ENCODE assay signal across 29 cellular contexts in genomic region chr16:87012954-87013938, GRCh38.
A peak's percentile ranks its signal among the peaks of the same experiment; 100 is the strongest.
DNase-seq lines count a peak whose midpoint lies in the region; ATAC-seq and TF ChIP-seq lines count a peak whose summit lies in the region.
"Had no signal": no experiment of that assay in that cellular context is flagged by ENCODE, and none has a peak within 500 bp of the region (broad histone marks: within the 10 kb centered on the region; RNA-seq: fewer than 3 reads in every experiment).

No MANE protein-coding gene starts in this region.

- WGBS in right lobe of liver (ENCODE audit: insufficient coverage, low coverage, low lambda C conversion rate, missing lambda C conversion rate), result 81% methylated on average over 7 of the region's 37 CpGs
- 74 to 77% methylated on average over 21 to 37 of the region's 37 CpGs for WGBS in body of pancreas, 2 donors
- WGBS in stomach, 5 donors, result 61 to 72% (median 66%) methylated on average over 22 to 37 of the region's 37 CpGs

- TF ChIP-seq CTCF in glutamatergic neuron (IDR thresholded peaks at IDR 0.05; ENCODE audit: partially characterized antibody, unreplicated experiment) (no peak), right lobe of liver (IDR thresholded peaks at IDR 0.05) (no peak), thoracic aorta (IDR thresholded peaks at IDR 0.05) (no peak), body of pancreas (IDR thresholded peaks at IDR 0.05) (no peak), stomach (IDR thresholded peaks at IDR 0.05) (no peak)

- H3K4me1 ChIP-seq in right lobe of liver (no peaks in the 10 kb centered on the region), thoracic aorta (ENCODE audit: control insufficient read depth in 1 of 2, low read depth in 2 of 2) (no peaks in the 10 kb centered on the region), body of pancreas (no peaks in the 10 kb centered on the region), stomach (peaks cover 0 to 5% (median 0%) of the 10 kb centered on the region in 4 donors)
- H3K4me1 ChIP-seq: thyroid gland had no signal

- H3K9me3 Mint-ChIP-seq in glutamatergic neuron (ENCODE audit: unreplicated experiment), result no peaks in the 10 kb centered on the region
- H3K9me3 Mint-ChIP-seq: activated CD8-positive, alpha-beta T cell treated with anti-CD3 and anti-CD28 coated beads for 36 hours; activated naive CD8-positive, alpha-beta T cell treated with anti-CD3 and anti-CD28 coated beads, Interleukin-2, amount 10 ng/mL, durations not matched to agents 7 days and 5 days; T-helper 1 cell treated with Interleukin-12 subunit alpha and Interleukin-12 subunit beta and Interleukin-4 antibody, amounts not matched to agents 30 μg/mL and 1 μg/mL, for 36 hours had no signal

- ATAC-seq in right lobe of liver (peak in 1 of 4 donors; percentile 30), thoracic aorta (ENCODE audit: insufficient number of reproducible peaks, low FRiP score, low read depth) (no peak), HG03135 (IDR thresholded peaks at IDR 0.05; ENCODE audit: unreplicated experiment) (no peak), body of pancreas (no peak)
- ATAC-seq: activated CD8-positive, alpha-beta T cell treated with anti-CD3 and anti-CD28 coated beads for 36 hours; esophagus mucosa had no signal

- no peaks in the 10 kb centered on the region for H3K36me3 Mint-ChIP-seq in glutamatergic neuron (ENCODE audit: unreplicated experiment)
- H3K36me3 Mint-ChIP-seq: activated naive CD8-positive, alpha-beta T cell treated with anti-CD3 and anti-CD28 coated beads, Interleukin-2, amount 10 ng/mL, durations not matched to agents 7 days and 5 days had no signal

- no peak for TF ChIP-seq EP300 in stomach (IDR thresholded peaks at IDR 0.05)

- H3K4me3 Mint-ChIP-seq in glutamatergic neuron (ENCODE audit: unreplicated experiment), result no peak overlapping the region
- H3K4me3 Mint-ChIP-seq: activated CD8-positive, alpha-beta T cell treated with anti-CD3 and anti-CD28 coated beads for 36 hours; activated naive CD8-positive, alpha-beta T cell treated with anti-CD3 and anti-CD28 coated beads, Interleukin-2, amount 10 ng/mL, durations not matched to agents 7 days and 5 days; IgD-negative memory B cell; T-helper 1 cell treated with Interleukin-12 subunit alpha and Interleukin-12 subunit beta and Interleukin-4 antibody, amounts not matched to agents 30 μg/mL and 1 μg/mL, for 36 hours had no signal

- H3K27me3 ChIP-seq in right lobe of liver (no peaks in the 10 kb centered on the region), thoracic aorta (replicated peaks; ENCODE audit: insufficient read depth) (no peaks in the 10 kb centered on the region), body of pancreas (peaks cover 0 to 4% of the 10 kb centered on the region in 2 donors), stomach (peaks cover 0 to 36% (median 0%) of the 10 kb centered on the region in 3 donors)
- H3K27me3 ChIP-seq: thyroid gland had no signal

- no peaks in the 10 kb centered on the region for H3K36me3 ChIP-seq in right lobe of liver
- H3K36me3 ChIP-seq in thoracic aorta, result no peaks in the 10 kb centered on the region
- H3K36me3 ChIP-seq in body of pancreas (replicated peaks in 1 of 2; ENCODE audit: insufficient read depth in 1 of 2, low read depth in 2 of 2), result no peaks in the 10 kb centered on the region
- no peaks in the 10 kb centered on the region for H3K36me3 ChIP-seq in stomach
- H3K36me3 ChIP-seq: neutrophil, thyroid gland had no signal

- intact Hi-C loops in right lobe of liver (cut with DNase I) (no loop called here), body of pancreas (cut with DNase I) (no loop called here), stomach (cut with DNase I; ENCODE audit: low total_unique reads) (no loop called here)

- no peak overlapping the region for H3K27ac ChIP-seq in right lobe of liver
- H3K27ac ChIP-seq in thoracic aorta, result no peak overlapping the region
- H3K27ac ChIP-seq in body of pancreas, result no peak overlapping the region
- no peak overlapping the region for H3K27ac ChIP-seq in stomach
- H3K27ac ChIP-seq: C4-2B, neutrophil, thyroid gland had no signal

- TF ChIP-seq POLR2A in right lobe of liver (IDR thresholded peaks at IDR 0.05) (no peak), body of pancreas (IDR thresholded peaks at IDR 0.05) (no peak), stomach (IDR thresholded peaks at IDR 0.05) (no peak)

- DNase-seq in SK-N-DZ (ENCODE audit: low spot score) (peak; percentile 30), glutamatergic neuron (peak; percentile 27), right lobe of liver (peak in 2 of 3 donors; percentile 38 to 40), thoracic aorta (ENCODE audit: low spot score) (no peak), NCI-H82 treated with DMSO at 0.1 percent for 48 hours (lab: John Stamatoyannopoulos, UW; ENCODE audit: unreplicated experiment) (no peak), body of pancreas (no peak), stomach (no peak)
- DNase-seq: activated CD4-positive, alpha-beta T cell treated with anti-CD3 and anti-CD28 coated beads for 1 hour; activated CD8-positive, alpha-beta T cell treated with anti-CD3 and anti-CD28 coated beads for 36 hours; activated effector memory CD4-positive, alpha-beta T cell treated with anti-CD3 and anti-CD28 coated beads, Interleukin-2, amount 50 U/mL, for 16 hours; activated naive CD8-positive, alpha-beta T cell treated with anti-CD3 and anti-CD28 coated beads, Interleukin-2, amount 10 ng/mL, durations not matched to agents 7 days and 5 days; DMS79 treated with DMSO at 0.1 percent for 48 hours; effector CD4-positive, alpha-beta T cell; hypothalamus; NCI-H2081; NCI-H226; NCI-H82; SHP77 treated with DMSO at 0.1 percent for 48 hours; stimulated activated CD4-positive, alpha-beta T cell treated with anti-CD3 and anti-CD28 coated beads, Interleukin-12 subunit alpha, Interleukin-12 subunit beta, amount 100 ng/mL, for 4 hours; stimulated activated CD4-positive, alpha-beta T cell treated with anti-CD3 and anti-CD28 coated beads, Interleukin-4, amount 100 ng/mL, for 24 hours; stimulated activated naive CD4-positive, alpha-beta T cell; thyroid gland had no signal

- peaks cover 2% of the 10 kb centered on the region for H3K27me3 Mint-ChIP-seq in glutamatergic neuron (ENCODE audit: unreplicated experiment)

- H3K27ac Mint-ChIP-seq in glutamatergic neuron (ENCODE audit: unreplicated experiment), result no peak overlapping the region
- H3K27ac Mint-ChIP-seq: activated CD8-positive, alpha-beta T cell treated with anti-CD3 and anti-CD28 coated beads for 36 hours; activated naive CD8-positive, alpha-beta T cell treated with anti-CD3 and anti-CD28 coated beads, Interleukin-2, amount 10 ng/mL, durations not matched to agents 7 days and 5 days; IgD-negative memory B cell; T-helper 1 cell treated with Interleukin-12 subunit alpha and Interleukin-12 subunit beta and Interleukin-4 antibody, amounts not matched to agents 30 μg/mL and 1 μg/mL, for 36 hours had no signal

- H3K4me1 Mint-ChIP-seq in glutamatergic neuron (ENCODE audit: low read depth, unreplicated experiment), result no peaks in the 10 kb centered on the region
- H3K4me1 Mint-ChIP-seq: activated naive CD8-positive, alpha-beta T cell treated with anti-CD3 and anti-CD28 coated beads, Interleukin-2, amount 10 ng/mL, durations not matched to agents 7 days and 5 days; IgD-negative memory B cell had no signal

- H3K9me3 ChIP-seq in right lobe of liver (no peaks in the 10 kb centered on the region), thoracic aorta (no peaks in the 10 kb centered on the region), body of pancreas (peaks cover 0 to 8% (median 0%) of the 10 kb centered on the region in 3 donors), stomach (peaks cover 0 to 9% (median 8%) of the 10 kb centered on the region in 4 donors)
- H3K9me3 ChIP-seq: neutrophil, thyroid gland had no signal

- H3K4me3 ChIP-seq in right lobe of liver (no peak overlapping the region), thoracic aorta (peak overlapping the region; percentile 31), body of pancreas (no peak overlapping the region), stomach (no peak overlapping the region)
- H3K4me3 ChIP-seq: lung, thyroid gland had no signal

Comparison
In these comparisons a context has a peak if more than half of its experiments do, and no peak if none do; other contexts are left out.
1. DNase-seq: peak in SK-N-DZ (single experiment), glutamatergic neuron (single experiment) and right lobe of liver (2 of 3); none in thoracic aorta (single experiment), NCI-H82 treated with DMSO at 0.1 percent for 48 hours (single experiment), body of pancreas (0 of 4) and stomach (single experiment).